1 cellular context compared by ENCODE assay signal in genomic region chr10:71887767-71888166, GRCh38.
TF ChIP-seq lines count a peak whose summit lies in the region.

No MANE protein-coding gene starts in this region.

TF ChIP-seq in IMR-90, 13 proteins besides CTCF, POLR2A, EP300 and RAD21:
- no peak for TF ChIP-seq USF2 (IDR thresholded peaks at IDR 0.05; ENCODE audit: low read depth, low read length)
